Comparison of ENCODE assay signal across 8 cellular contexts in genomic region chr1:61076728-61077675, GRCh38. TPM values are rescaled to one million over a fixed set of nuclear protein-coding genes. Genes with fewer than 3 reads are reported as not detected.
DNase-seq lines count a peak whose midpoint lies in the region; ATAC-seq and TF ChIP-seq lines count a peak whose summit lies in the region.

No MANE protein-coding gene starts in this region.

- 0% methylated on average over 49 of the region's 49 CpGs for WGBS in ovary, 3 donors
- WGBS in tibial nerve, 2 donors = 0 to 1% methylated on average over 49 of the region's 49 CpGs

- no peak for TF ChIP-seq EP300 in ovary (IDR thresholded peaks at IDR 0.05)
- peak in 1 of 2 donors; percentile 80 for TF ChIP-seq EP300 in tibial nerve (IDR thresholded peaks at IDR 0.05)

- intact Hi-C loops in Right ventricle myocardium superior (cut with DNase I) (no loop called here), ovary (cut with DNase I) (no loop called here)

- H3K9me3 Mint-ChIP-seq in activated naive CD8-positive, alpha-beta T cell (ENCODE audit: low read depth) = no peaks in the 10 kb centered on the region

- H3K27ac Mint-ChIP-seq in activated naive CD8-positive, alpha-beta T cell = peak overlapping the region; percentile 78

- ATAC-seq in HG02571 (IDR thresholded peaks at IDR 0.05; ENCODE audit: unreplicated experiment) (peak; percentile 73), Right ventricle myocardium superior (ENCODE audit: poor library complexity) (peak; percentile 67)

- in situ Hi-C loops in G401 (cut with HindIII; ENCODE audit: low sequenced_read_pairs) (no loop called here), SK-MEL-5 (cut with HindIII; ENCODE audit: low pct_unique_long_range_greater_than_20kb, low sequenced_read_pairs) (no loop called here)

- H3K4me3 Mint-ChIP-seq in activated naive CD8-positive, alpha-beta T cell = peak overlapping the region; percentile 92

- H3K27me3 ChIP-seq in ovary (no peaks in the 10 kb centered on the region), tibial nerve (no peaks in the 10 kb centered on the region)

- peaks cover 52% of the 10 kb centered on the region for H3K4me1 Mint-ChIP-seq in activated naive CD8-positive, alpha-beta T cell (ENCODE audit: low read depth)

- TF ChIP-seq CTCF in ovary (IDR thresholded peaks at IDR 0.05) = no peak
- peak in 1 of 5 experiments; percentile 19 for TF ChIP-seq CTCF in tibial nerve (IDR thresholded peaks at IDR 0.05)

- H3K4me3 ChIP-seq in ovary (peak overlapping the region; percentile 46), tibial nerve (peak overlapping the region; percentile 42 to 67 (median 46))

- H3K9me3 ChIP-seq in ovary (no peaks in the 10 kb centered on the region), tibial nerve (no peaks in the 10 kb centered on the region)

- H3K27me3 Mint-ChIP-seq in activated naive CD8-positive, alpha-beta T cell = no peaks in the 10 kb centered on the region

- H3K36me3 Mint-ChIP-seq in activated naive CD8-positive, alpha-beta T cell = no peaks in the 10 kb centered on the region

- TF ChIP-seq POLR2A in ovary (IDR thresholded peaks at IDR 0.05) (no peak), tibial nerve (IDR thresholded peaks at IDR 0.05) (peak in 1 of 2 donors; percentile 10)

- peak; percentile 89 for DNase-seq in G401 (ENCODE audit: low spot score)
- DNase-seq in NAMALWA (ENCODE audit: low spot score) = peak; percentile 99
- DNase-seq in SK-MEL-5 (ENCODE audit: low read depth, low spot score) = peak; percentile 96
- peak; percentile 91 for DNase-seq in Right ventricle myocardium superior
- DNase-seq in ovary = peak; percentile 83 to 93 (median 89)
- peak; percentile 59 to 72 for DNase-seq in tibial nerve (ENCODE audit: low spot score in 2 of 2)

- H3K27ac ChIP-seq in ovary = peak overlapping the region in 1 of 2 donors; percentile 78
- peak overlapping the region; percentile 69 to 98 (median 83) for H3K27ac ChIP-seq in tibial nerve

- H3K4me1 ChIP-seq in ovary (ENCODE audit: insufficient read depth) (peaks cover 11% of the 10 kb centered on the region), tibial nerve (peaks cover 0 to 46% (median 30%) of the 10 kb centered on the region in 4 donors)

- no peaks in the 10 kb centered on the region for H3K36me3 ChIP-seq in ovary
- H3K36me3 ChIP-seq in tibial nerve = no peaks in the 10 kb centered on the region

RNA-seq across cellular contexts. Expression of gene NFIA, which starts 5.4 kb away (rescaled TPM):
- 0.37 and 0.47 TPM in 2 replicates for total RNA-seq in G401 (2014; rRNA removed; shearing (Covaris generic))
- 12.5 and 12.6 TPM in 2 replicates for total RNA-seq in SK-MEL-5 (2014; rRNA removed; shearing (Covaris generic))
- 13.1 and 17.1 TPM in 2 replicates for polyA plus RNA-seq in SK-MEL-5 (2015; cell fraction: cytosol; rRNA removed)
- polyA plus RNA-seq in SK-MEL-5 (2015; cell fraction: nucleus; rRNA removed) = 10.2 and 13.9 TPM in 2 replicates
- total RNA-seq in Right ventricle myocardium superior (89.5 TPM), ovary (100 to 1,000 TPM in 2 of 7 donors, 10 to 100 TPM in 5; 34.0 to 115 (median 90.8) TPM), tibial nerve (10 to 100 TPM; 71.2 to 81.4 (median 75.7) TPM)
- 10 to 100 TPM; 11.8 to 23.5 TPM for polyA plus RNA-seq in ovary
